In the genomic region with DNA sequence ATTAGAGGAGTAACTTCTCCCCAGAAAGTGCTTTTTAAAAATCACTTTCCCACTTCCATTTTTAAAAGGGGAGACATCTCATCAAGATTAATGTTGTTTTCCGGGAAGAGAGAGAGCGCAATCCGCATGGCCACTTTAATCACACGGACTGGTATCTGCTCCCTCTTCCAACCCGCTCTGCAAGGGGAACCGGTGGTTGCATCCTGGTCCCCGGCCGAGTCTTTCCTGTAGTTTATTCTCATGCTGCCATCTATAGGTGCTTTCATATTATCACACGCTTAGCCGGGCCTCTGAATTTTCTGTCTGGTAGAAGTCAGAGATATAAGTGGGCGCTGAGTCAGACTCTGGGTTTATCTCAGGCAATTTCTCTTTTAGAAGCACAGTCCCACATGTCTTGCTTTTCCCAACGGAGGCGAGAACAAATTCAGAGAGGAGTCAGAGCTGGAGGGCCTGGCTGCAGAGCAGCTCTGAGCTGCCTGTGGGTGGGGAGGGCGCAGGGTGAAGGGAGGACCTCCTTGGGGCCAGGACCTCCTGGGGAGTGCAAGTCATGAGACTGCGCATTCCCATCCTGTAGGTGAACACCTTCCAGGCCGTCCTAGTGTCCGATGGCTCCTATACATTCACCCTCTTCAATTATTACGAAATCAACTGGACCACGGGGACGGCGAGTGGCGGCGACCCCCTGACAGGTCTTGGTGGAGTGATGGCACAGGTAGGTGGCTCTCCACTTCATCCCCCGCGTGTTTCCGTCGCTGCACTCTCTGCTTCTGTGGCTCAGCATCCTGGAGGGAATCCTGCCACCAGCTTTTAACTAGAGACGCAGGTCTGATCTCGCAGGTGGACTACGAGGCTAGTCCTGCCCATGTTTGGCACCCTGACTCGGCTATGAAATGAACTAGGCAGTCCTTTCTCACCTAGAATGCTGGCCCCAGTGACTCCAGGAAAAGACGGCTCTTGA, we compare ENCODE assay signal across 8 cellular contexts. TPM values are rescaled to one million over a fixed set of nuclear protein-coding genes. Genes with fewer than 3 reads are reported as not detected.
A peak's percentile ranks its signal among the peaks of the same experiment; 100 is the strongest.
DNase-seq lines count a peak whose midpoint lies in the region; ATAC-seq lines count a peak whose summit lies in the region.

No MANE protein-coding gene starts in this region.

- H3K27ac Mint-ChIP-seq in activated naive CD8-positive, alpha-beta T cell treated with anti-CD3 and anti-CD28 coated beads, Interleukin-2, amount 10 ng/mL, durations not matched to agents 7 days and 5 days = no peak overlapping the region

- H3K27me3 Mint-ChIP-seq in activated naive CD8-positive, alpha-beta T cell treated with anti-CD3 and anti-CD28 coated beads, Interleukin-2, amount 10 ng/mL, durations not matched to agents 7 days and 5 days = peaks cover 18% of the 10 kb centered on the region

- peak; percentile 74 for ATAC-seq in activated naive CD8-positive, alpha-beta T cell treated with anti-CD3 and anti-CD28 coated beads, Interleukin-2, amount 10 ng/mL, durations not matched to agents 7 days and 5 days (ENCODE audit: low read depth)
- ATAC-seq in left cardiac atrium = peak; percentile 84 to 95
- no peak for ATAC-seq in HG03342 (IDR thresholded peaks at IDR 0.05; ENCODE audit: unreplicated experiment)

- peaks cover 3% of the 10 kb centered on the region for H3K4me1 Mint-ChIP-seq in activated naive CD8-positive, alpha-beta T cell treated with anti-CD3 and anti-CD28 coated beads, Interleukin-2, amount 10 ng/mL, durations not matched to agents 7 days and 5 days

- DNase-seq in NCI-H510A treated with DMSO at 0.1 percent for 48 hours (lab: John Stamatoyannopoulos, UW) (peak; percentile 1), NCI-H510A (lab: John Stamatoyannopoulos, UW) (no peak), HT1080 (ENCODE audit: low read depth) (peak; percentile 82), NOMO-1 treated with DMSO at 0.1 percent for 48 hours (lab: John Stamatoyannopoulos, UW; ENCODE audit: unreplicated experiment) (peak; percentile 61), left cardiac atrium (peak; percentile 77), pulmonary artery endothelial cell (ENCODE audit: low read depth, low spot score) (peak; percentile 13)
- no peak for DNase-seq in activated naive CD8-positive, alpha-beta T cell treated with anti-CD3 and anti-CD28 coated beads, Interleukin-2, amount 10 ng/mL, durations not matched to agents 7 days and 5 days

- intact Hi-C loops in left cardiac atrium (cut with DNase I) = loop anchor here in 1 of 2 donors (10.0 kb wide), 2 partner anchors 158 to 598 kb away; partner anchors contain the start of gene GRIK4

- POLR2A ChIA-PET in activated naive CD8-positive, alpha-beta T cell treated with anti-CD3 and anti-CD28 coated beads, Interleukin-2, amount 10 ng/mL, durations not matched to agents 7 days and 5 days (lab: Charles Lee) = no interaction called here

- H3K4me3 Mint-ChIP-seq in activated naive CD8-positive, alpha-beta T cell treated with anti-CD3 and anti-CD28 coated beads, Interleukin-2, amount 10 ng/mL, durations not matched to agents 7 days and 5 days = no peak overlapping the region

- no peaks in the 10 kb centered on the region for H3K36me3 Mint-ChIP-seq in activated naive CD8-positive, alpha-beta T cell treated with anti-CD3 and anti-CD28 coated beads, Interleukin-2, amount 10 ng/mL, durations not matched to agents 7 days and 5 days

- no peaks in the 10 kb centered on the region for H3K9me3 Mint-ChIP-seq in activated naive CD8-positive, alpha-beta T cell treated with anti-CD3 and anti-CD28 coated beads, Interleukin-2, amount 10 ng/mL, durations not matched to agents 7 days and 5 days

RNA-seq across cellular contexts. Expression of gene TECTA, which starts 11.7 kb away (rescaled TPM):
- total RNA-seq in HT1080 (2014; rRNA removed; shearing (Covaris generic)) = 0.10 and 0.53 TPM in 2 replicates
- 0.10 and 0.13 TPM in 2 replicates for polyA plus RNA-seq in HT1080 (2015; cell fraction: cytosol; rRNA removed)
- polyA plus RNA-seq in HT1080 (2015; cell fraction: nucleus; rRNA removed) = 0.37 and 0.90 TPM in 2 replicates
- under 1 TPM; 0.23 to 0.30 TPM for total RNA-seq in activated naive CD8-positive, alpha-beta T cell treated with anti-CD3 and anti-CD28 coated beads, Interleukin-2, amount 10 ng/mL, durations not matched to agents 7 days and 5 days
- 1 to 10 TPM in 1 of 2 donors, under 1 TPM in 1; 0.59 to 4.2 TPM for total RNA-seq in left cardiac atrium
- 0.25 and 0.33 TPM in 2 replicates for total RNA-seq in pulmonary artery endothelial cell

Comparison
In these comparisons a context has a peak if more than half of its experiments do, and no peak if none do; other contexts are left out.
1. DNase-seq: peak in NCI-H510A treated with DMSO at 0.1 percent for 48 hours (single experiment), HT1080 (single experiment), NOMO-1 treated with DMSO at 0.1 percent for 48 hours (single experiment), left cardiac atrium (single experiment) and pulmonary artery endothelial cell (single experiment); none in NCI-H510A (single experiment) and activated naive CD8-positive, alpha-beta T cell treated with anti-CD3 and anti-CD28 coated beads, Interleukin-2, amount 10 ng/mL, durations not matched to agents 7 days and 5 days (single experiment).